Comparison of ENCODE assay signal across 3 cellular contexts in genomic region chr1:149820387-149820786, GRCh38. TPM values are rescaled to one million over a fixed set of nuclear protein-coding genes. Genes with fewer than 3 reads are reported as not detected.
"Had no signal": no experiment of that assay in that cellular context is flagged by ENCODE, and none has a peak within 500 bp of the region (broad histone marks: within the 10 kb centered on the region; RNA-seq: fewer than 3 reads in every experiment).

No MANE protein-coding gene starts in this region.

RNA-seq across cellular contexts. Expression of gene FCGR1A, which starts 37.9 kb away (rescaled TPM):
- total RNA-seq: HT-29, HT1080, IMR-90 had no signal
- polyA plus RNA-seq: IMR-90 had no signal
